ENCODE assay signal across 18 cellular contexts in the genomic region with DNA sequence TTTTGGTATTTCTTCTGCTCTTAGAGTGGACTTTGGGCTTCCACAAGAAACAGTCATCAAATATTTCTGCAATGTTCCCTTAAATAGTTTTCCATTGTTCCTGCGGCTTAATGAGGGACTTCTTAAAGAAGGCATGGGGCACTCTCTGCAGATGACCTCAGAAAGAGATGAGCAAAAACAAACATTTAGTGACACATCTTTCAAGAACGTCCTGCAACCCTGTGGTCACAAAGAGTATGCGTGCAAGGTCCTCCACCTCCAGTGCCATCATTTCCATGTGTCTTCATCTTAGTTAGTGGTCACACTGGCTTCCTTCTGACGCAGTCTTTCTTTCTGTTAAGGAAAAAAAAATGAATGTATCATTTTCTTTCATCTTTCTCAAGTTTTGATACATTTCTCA. TPM values are rescaled to one million over a fixed set of nuclear protein-coding genes. Genes with fewer than 3 reads are reported as not detected.
DNase-seq lines count a peak whose midpoint lies in the region; ATAC-seq, FAIRE-seq and TF ChIP-seq lines count a peak whose summit lies in the region.
"Had no signal": no experiment of that assay in that cellular context is flagged by ENCODE, and none has a peak within 500 bp of the region (broad histone marks: within the 10 kb centered on the region; RNA-seq: fewer than 3 reads in every experiment).

No MANE protein-coding gene starts in this region.

- no peak for ATAC-seq in GM21447 (IDR thresholded peaks at IDR 0.05; ENCODE audit: unreplicated experiment)
- ATAC-seq: activated naive CD8-positive, alpha-beta T cell treated with anti-CD3 and anti-CD28 coated beads, Interleukin-2, amount 50 U/mL, for 24 hours; CD8-positive, alpha-beta T cell; stimulated activated memory B cell treated with anti-CD40 and anti-IgM and Interleukin-4, amounts not matched to agents 10 μg/mL and 1 μg/mL and 100 μg/mL, for 72 hours had no signal

- no peak overlapping the region for H2BK5ac ChIP-seq in mesendoderm (ENCODE audit: low read length)

- H3K79me1 ChIP-seq in mesendoderm (ENCODE audit: low read length), result no peaks in the 10 kb centered on the region

- no peak overlapping the region for H3K18ac ChIP-seq in mesendoderm (ENCODE audit: low read length)

- H3K27me3 ChIP-seq in mesendoderm (ENCODE audit: insufficient read depth, low read length, poor library complexity), result no peaks in the 10 kb centered on the region
- H3K27me3 ChIP-seq: hepatocyte had no signal

- H3K79me2 ChIP-seq in mesendoderm (ENCODE audit: control insufficient read depth, insufficient read depth, low read length), result no peaks in the 10 kb centered on the region
- H3K79me2 ChIP-seq: hepatocyte, parathyroid adenoma had no signal

- no peak overlapping the region for H3K9ac ChIP-seq in mesendoderm (ENCODE audit: low read length)
- H3K9ac ChIP-seq: parathyroid adenoma had no signal

- no peak overlapping the region for H4K8ac ChIP-seq in mesendoderm (ENCODE audit: low read depth, low read length)

- no peak overlapping the region for H3K27ac ChIP-seq in mesendoderm (ENCODE audit: low read depth, low read length)
- H3K27ac ChIP-seq: hepatocyte, parathyroid adenoma had no signal

- H3K23ac ChIP-seq in mesendoderm (ENCODE audit: low read length), result no peak overlapping the region

- no peak overlapping the region for H2BK15ac ChIP-seq in mesendoderm (replicated peaks; ENCODE audit: low read depth)

- H3K4me3 ChIP-seq in AG10803 (ENCODE audit: low read length) (no peak overlapping the region), mesendoderm (ENCODE audit: low read length) (no peak overlapping the region)
- H3K4me3 ChIP-seq: hepatocyte had no signal

- no peaks in the 10 kb centered on the region for H3K36me3 ChIP-seq in mesendoderm (ENCODE audit: control insufficient read depth, insufficient read depth, low read length)

- TF ChIP-seq CTCF in AG10803 (conservative IDR thresholded peaks at IDR 0.05; ENCODE audit: low read length), result no peak

- H4K5ac ChIP-seq in mesendoderm (ENCODE audit: low read length), result no peak overlapping the region

- no peak overlapping the region for H3K4me2 ChIP-seq in mesendoderm (ENCODE audit: low read length)
- H3K4me2 ChIP-seq: hepatocyte had no signal

- H3K4me1 ChIP-seq in mesendoderm (ENCODE audit: control insufficient read depth, low read depth, low read length), result no peaks in the 10 kb centered on the region
- H3K4me1 ChIP-seq: parathyroid adenoma had no signal

- intact Hi-C loops in cardiac septum (cut with DNase I), result no loop called here

- no peak overlapping the region for H3K56ac ChIP-seq in mesendoderm (ENCODE audit: low read length)

- H3K4ac ChIP-seq in mesendoderm (ENCODE audit: low read depth, low read length), result no peak overlapping the region

- WGBS in mesendoderm (ENCODE audit: extremely low coverage, insufficient coverage, low lambda C conversion rate), result no CpG with 5 or more reads among the region's 4 CpGs

- FAIRE-seq in HTR-8/SVneo (lab: Jason Lieb, UNC), result peak; percentile 73

- peak; percentile 99 for DNase-seq in AG10803 (ENCODE audit: low read depth)
- peak; percentile 64 for DNase-seq in HTR-8/SVneo (ENCODE audit: insufficient read length, low spot score)
- peak; percentile 87 for DNase-seq in astrocyte of the hippocampus (ENCODE audit: low read depth, low spot score)
- peak; percentile 38 for DNase-seq in mesendoderm
- no peak for DNase-seq in stimulated activated CD4-positive, alpha-beta T cell treated with anti-CD3 and anti-CD28 coated beads, Interleukin-12 subunit alpha, Interleukin-12 subunit beta, amount 100 ng/mL, for 4 hours
- DNase-seq in cardiac septum (ENCODE audit: low spot score), result no peak
- DNase-seq in mucosa of gallbladder (ENCODE audit: low spot score), result no peak
- DNase-seq: activated CD8-positive, alpha-beta memory T cell treated with anti-CD3 and anti-CD28 coated beads, Interleukin-2, amount 50 U/mL, for 4 hours; activated naive CD8-positive, alpha-beta T cell treated with anti-CD3 and anti-CD28 coated beads, Interleukin-2, amount 50 U/mL, for 24 hours; CD8-positive, alpha-beta T cell; effector CD8-positive, alpha-beta T cell; NCI-H1092; stimulated activated CD4-positive, alpha-beta T cell treated with anti-CD3 and anti-CD28 coated beads, Interleukin-1b, Interleukin-23, amount 100 ng/mL, for 48 hours had no signal

- no peak overlapping the region for H2BK120ac ChIP-seq in mesendoderm (ENCODE audit: low read depth, low read length)

- no peak overlapping the region for H2AK5ac ChIP-seq in mesendoderm (ENCODE audit: low read length)

RNA-seq across cellular contexts. Expression of a gene that starts 56.2 kb away (rescaled TPM):
- 9.5 TPM for polyA plus RNA-seq in mesendoderm (2013, experiment 1 of 2)
- 9.4 TPM for polyA plus RNA-seq in mesendoderm (2013, experiment 2 of 2)
- total RNA-seq in cardiac septum (0.59 TPM), mucosa of gallbladder (293 TPM)
- total RNA-seq: CD8-positive, alpha-beta T cell; HT-29 had no signal

Comparison
In these comparisons a context has a peak if more than half of its experiments do, and no peak if none do; other contexts are left out.
1. DNase-seq: peak in AG10803 (single experiment), HTR-8/SVneo (single experiment), astrocyte of the hippocampus (single experiment) and mesendoderm (single experiment); none in stimulated activated CD4-positive, alpha-beta T cell treated with anti-CD3 and anti-CD28 coated beads, Interleukin-12 subunit alpha, Interleukin-12 subunit beta, amount 100 ng/mL, for 4 hours (single experiment), cardiac septum (single experiment) and mucosa of gallbladder (single experiment).
2. RNA of a gene that starts 56.2 kb away (total RNA-seq): 293 TPM in mucosa of gallbladder (single experiment); 0.59 TPM in cardiac septum (single experiment); every median in the first group is over 100 times any median in the second.